Comparison of ENCODE assay signal across 8 cellular contexts in genomic region chr2:85326406-85326945, GRCh38. TPM values are rescaled to one million over a fixed set of nuclear protein-coding genes. Genes with fewer than 3 reads are reported as not detected.
A peak's percentile ranks its signal among the peaks of the same experiment; 100 is the strongest.
DNase-seq lines count a peak whose midpoint lies in the region; ATAC-seq and TF ChIP-seq lines count a peak whose summit lies in the region.

No MANE protein-coding gene starts in this region.

- H3K9ac ChIP-seq in DND-41 (ENCODE audit: low read depth, low read length) = peak overlapping the region; percentile 73

- H2AFZ ChIP-seq in DND-41 (ENCODE audit: low read depth, low read length) = no peak overlapping the region; the same call in 1 of the 2 replicates

- no peaks in the 10 kb centered on the region for H3K9me3 ChIP-seq in DND-41 (ENCODE audit: insufficient read depth, low read length, severe bottlenecking)
- no peaks in the 10 kb centered on the region for H3K9me3 ChIP-seq in neutrophil

- ATAC-seq in DND-41 (ENCODE audit: insufficient read depth, low read depth) = peak; percentile 27; the same call in 2 of the 3 replicates
- ATAC-seq in GM21529 (IDR thresholded peaks at IDR 0.05; ENCODE audit: unreplicated experiment) = peak; percentile 37

- H3K79me2 ChIP-seq in DND-41 (ENCODE audit: insufficient read depth, low read length) = peaks cover 69% of the 10 kb centered on the region

- DNase-seq in DND-41 = peak; percentile 55
- peak; percentile 22 for DNase-seq in M059J (ENCODE audit: low read depth)
- DNase-seq in activated CD4-positive, alpha-beta T cell treated with anti-CD3 and anti-CD28 coated beads, Interleukin-2, amount 50 U/mL, for 4 hours = peak; percentile 15 to 17
- DNase-seq in epithelial cell of esophagus (ENCODE audit: low read depth) = peak; percentile 33
- no peak for DNase-seq in kidney glomerular epithelial cell (lab: John Stamatoyannopoulos, UW)
- DNase-seq in NCI-H146 (lab: John Stamatoyannopoulos, UW) = no peak

- H3K36me3 ChIP-seq in DND-41 (ENCODE audit: insufficient read depth, low read length) (peaks cover 60% of the 10 kb centered on the region), neutrophil (peaks cover 34% of the 10 kb centered on the region)

- peak overlapping the region; percentile 97 for H3K27ac ChIP-seq in DND-41 (ENCODE audit: low read length)
- H3K27ac ChIP-seq in neutrophil = peak overlapping the region; percentile 98

- H3K4me3 ChIP-seq in DND-41 (ENCODE audit: low read depth in 1 of 2, low read length in 2 of 2) (peak overlapping the region; percentile 63 to 79), epithelial cell of esophagus (ENCODE audit: low read length) (peak overlapping the region; percentile 88), neutrophil (ENCODE audit: low read depth in 1 of 2, low read length in 1 of 2) (peak overlapping the region; percentile 77 to 87)

- no peaks in the 10 kb centered on the region for H3K27me3 ChIP-seq in DND-41 (ENCODE audit: insufficient read depth, low read length, poor library complexity)
- H3K27me3 ChIP-seq in neutrophil = no peaks in the 10 kb centered on the region

- peaks cover 56% of the 10 kb centered on the region for H4K20me1 ChIP-seq in DND-41 (ENCODE audit: insufficient read depth, low read length)

- TF ChIP-seq CTCF in DND-41 (IDR thresholded peaks at IDR 0.05; ENCODE audit: borderline replicate concordance, extremely low read depth, low read length, poor library complexity, severe bottlenecking) = no peak
- no peak for TF ChIP-seq CTCF in epithelial cell of esophagus (IDR thresholded peaks at IDR 0.05; ENCODE audit: insufficient read depth, low read depth, low read length, missing control alignments)
- no peak for TF ChIP-seq CTCF in neutrophil (IDR thresholded peaks at IDR 0.05)

- H3K4me1 ChIP-seq in DND-41 (ENCODE audit: insufficient read depth, low read length) (peaks cover 58% of the 10 kb centered on the region), neutrophil (ENCODE audit: control insufficient read depth in 1 of 2, insufficient read depth in 1 of 2, low read depth in 1 of 2, low read length in 1 of 2) (peaks cover 54 to 67% of the 10 kb centered on the region in 2 experiments)

- H3K4me2 ChIP-seq in DND-41 (ENCODE audit: insufficient read depth, low read length) = peak overlapping the region; percentile 97

RNA-seq across cellular contexts. Expression of gene TGOLN2, which starts 1.3 kb away (rescaled TPM):
- total RNA-seq in M059J (2014; rRNA removed; shearing (Covaris generic)) = 88.8 and 134 TPM in 2 replicates

RNA-seq across cellular contexts. Expression of gene RETSAT, which starts 27.9 kb away (rescaled TPM):
- total RNA-seq in M059J (2014; rRNA removed; shearing (Covaris generic)) = 19.0 and 25.0 TPM in 2 replicates

RNA-seq across cellular contexts. Expression of gene ELMOD3, which starts 28.1 kb away (rescaled TPM):
- total RNA-seq in M059J (2014; rRNA removed; shearing (Covaris generic)) = 9.6 and 13.1 TPM in 2 replicates

Comparison
In these comparisons a context has a peak if more than half of its experiments do, and no peak if none do; other contexts are left out.
1. DNase-seq: peak in DND-41 (single experiment), M059J (single experiment), activated CD4-positive, alpha-beta T cell treated with anti-CD3 and anti-CD28 coated beads, Interleukin-2, amount 50 U/mL, for 4 hours (2 of 2) and epithelial cell of esophagus (single experiment); none in kidney glomerular epithelial cell (single experiment) and NCI-H146 (single experiment).
2. Peak in every context shown above with its lines, with median percentiles within 50 percentile points of each other: H3K4me3 ChIP-seq.